ENCODE assay signal across 24 cellular contexts in the genomic region with DNA sequence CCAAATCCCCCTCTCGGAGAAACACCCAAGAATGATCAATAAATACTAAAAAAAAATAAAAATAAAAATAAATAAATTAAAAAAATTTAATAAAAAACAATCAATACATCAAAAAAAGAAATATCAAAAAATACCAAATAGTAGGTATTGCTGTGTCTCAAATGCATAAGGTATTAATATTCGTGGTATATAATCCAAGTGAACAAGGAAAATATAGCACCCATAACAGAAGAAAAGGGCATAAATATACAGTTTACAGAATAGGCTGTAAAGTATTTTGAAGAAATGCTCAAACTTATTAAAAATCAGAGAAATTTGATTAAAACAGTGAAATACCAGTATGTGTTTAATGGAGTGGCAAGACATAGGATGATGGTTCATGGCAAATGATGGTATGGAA. TPM values are rescaled to one million over a fixed set of nuclear protein-coding genes. Genes with fewer than 3 reads are reported as not detected.
"Had no signal": no experiment of that assay in that cellular context is flagged by ENCODE, and none has a peak within 500 bp of the region (broad histone marks: within the 10 kb centered on the region; RNA-seq: fewer than 3 reads in every experiment).

No MANE protein-coding gene starts in this region.

- DNase-seq: occipital lobe; ovary; posterior cingulate gyrus; psoas muscle; right cardiac atrium; right lobe of liver; sigmoid colon; small intestine; stimulated activated CD4-positive, alpha-beta T cell treated with anti-CD3 and anti-CD28 coated beads, Interleukin-15, amount 100 ng/mL, for 24 hours; stimulated activated CD4-positive, alpha-beta T cell treated with anti-CD3 and anti-CD28 coated beads, Interleukin-2, amount 100 ng/mL, for 24 hours; stimulated activated CD4-positive, alpha-beta T cell treated with anti-CD3 and anti-CD28 coated beads, Interleukin-2, amount 100 ng/mL, for 48 hours; stimulated activated CD4-positive, alpha-beta T cell treated with anti-CD3 and anti-CD28 coated beads, Interleukin-4, amount 100 ng/mL, for 24 hours; stimulated activated naive B cell treated with anti-CD40 and anti-IgM and Interleukin-4, amounts not matched to agents 10 μg/mL and 1 μg/mL and 100 μg/mL, for 72 hours; stimulated activated naive CD4-positive, alpha-beta T cell treated with Interleukin-2 at 50 U/mL for 16 hours; stomach; thyroid gland; trophoblast cell had no signal

- H3K27ac Mint-ChIP-seq: nephron; neural progenitor cell; progenitor cell of endocrine pancreas; stimulated activated effector memory CD8-positive, alpha-beta T cell treated with anti-CD3 and anti-CD28 coated beads, Interleukin-12 subunit alpha, Interleukin-12 subunit beta, amount 100 ng/mL, for 72 hours; stimulated activated naive B cell treated with anti-CD40 and anti-IgM and Interleukin-4, amounts not matched to agents 10 μg/mL and 1 μg/mL and 100 μg/mL, for 72 hours; stimulated activated naive CD8-positive, alpha-beta T cell treated with anti-CD3 and anti-CD28 coated beads, Interleukin-15, Interleukin-2, amounts not matched to agents 100 ng/mL and 50 ng/mL, for 24 hours had no signal

- H3K4me3 Mint-ChIP-seq: nephron; neural progenitor cell; stimulated activated effector memory CD8-positive, alpha-beta T cell treated with anti-CD3 and anti-CD28 coated beads, Interleukin-12 subunit alpha, Interleukin-12 subunit beta, amount 100 ng/mL, for 72 hours; stimulated activated naive B cell treated with anti-CD40 and anti-IgM and Interleukin-4, amounts not matched to agents 10 μg/mL and 1 μg/mL and 100 μg/mL, for 72 hours; stimulated activated naive CD8-positive, alpha-beta T cell treated with anti-CD3 and anti-CD28 coated beads, Interleukin-15, Interleukin-2, amounts not matched to agents 100 ng/mL and 50 ng/mL, for 24 hours had no signal

- H3K36me3 Mint-ChIP-seq: stimulated activated effector memory CD8-positive, alpha-beta T cell treated with anti-CD3 and anti-CD28 coated beads, Interleukin-12 subunit alpha, Interleukin-12 subunit beta, amount 100 ng/mL, for 72 hours had no signal

- ATAC-seq: psoas muscle; right cardiac atrium; right lobe of liver; stimulated activated effector memory CD8-positive, alpha-beta T cell treated with anti-CD3 and anti-CD28 coated beads, Interleukin-12 subunit alpha, Interleukin-12 subunit beta, amount 100 ng/mL, for 72 hours; stimulated activated naive B cell treated with anti-CD40 and anti-IgM and Interleukin-4, amounts not matched to agents 10 μg/mL and 1 μg/mL and 100 μg/mL, for 72 hours had no signal

- FAIRE-seq: small intestine, urothelium cell line had no signal

RNA-seq across cellular contexts. Expression of a gene that starts 54.9 kb away (rescaled TPM):
- total RNA-seq: right lobe of liver, vagina had no signal
